ENCODE assay signal across 1 cellular context in genomic region chr1:24450857-24451397, GRCh38.
TF ChIP-seq lines count a peak whose summit lies in the region.

No MANE protein-coding gene starts in this region.

TF ChIP-seq in K562, 482 proteins besides CTCF, POLR2A, EP300 and RAD21:
- no peak for TF ChIP-seq FOXJ3 (CRISPR knock-in tag; IDR thresholded peaks at IDR 0.05)
- TF ChIP-seq BCOR (IDR thresholded peaks at IDR 0.05) = peak; percentile 47; the same call in 1 of the 2 replicates
- TF ChIP-seq RBM25 (IDR thresholded peaks at IDR 0.05; ENCODE audit: low read depth, low read length, severe bottlenecking) = peak; percentile 77
- TF ChIP-seq ZNF780A (CRISPR knock-in tag; IDR thresholded peaks at IDR 0.05) = no peak
- TF ChIP-seq ZFP36 (IDR thresholded peaks at IDR 0.05; ENCODE audit: low read depth, low read length, partially characterized antibody) = peak; percentile 58
